ENCODE assay signal across 8 cellular contexts in the genomic region with DNA sequence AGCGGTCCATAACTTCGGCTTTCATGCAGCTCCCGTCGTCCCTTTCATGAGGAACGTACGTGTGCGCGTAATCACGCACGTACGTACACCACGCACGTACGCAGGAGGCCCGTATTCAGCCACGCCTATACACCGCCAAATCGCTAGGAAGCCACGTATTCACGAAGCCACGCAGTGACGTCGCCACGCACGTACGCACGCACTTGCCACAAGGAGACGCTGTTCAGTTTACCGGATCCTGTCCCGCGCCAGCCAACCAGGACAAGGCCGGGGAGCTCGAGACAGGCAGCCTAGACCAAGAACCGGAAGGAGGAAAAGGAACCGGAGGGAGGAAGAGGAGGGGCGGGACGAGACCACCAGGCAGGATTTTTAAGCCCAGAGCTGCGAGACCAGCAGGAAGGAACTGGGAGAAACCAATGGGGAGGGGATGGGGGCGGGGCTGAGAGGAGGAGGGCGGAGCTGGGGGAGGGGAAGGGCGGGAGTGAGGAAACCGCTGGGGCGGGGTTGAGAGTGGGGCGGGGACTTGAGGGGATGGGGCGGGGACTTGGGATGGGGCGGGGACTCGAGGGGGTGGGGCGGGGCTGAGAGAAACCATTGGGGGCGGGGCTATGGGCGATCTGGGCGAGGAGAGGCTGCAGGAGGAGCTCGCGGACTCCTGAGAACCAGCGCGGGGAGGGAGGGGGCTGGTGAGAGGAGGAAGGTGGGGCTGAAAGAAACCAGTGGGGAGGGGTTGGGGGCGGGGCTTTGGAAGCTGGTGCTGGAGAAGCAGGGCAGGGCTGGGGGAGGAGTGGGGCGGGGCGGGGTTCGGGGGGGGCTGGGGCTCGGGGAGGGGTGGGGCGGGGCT. TPM values are rescaled to one million over a fixed set of nuclear protein-coding genes. Genes with fewer than 3 reads are reported as not detected.
DNase-seq lines count a peak whose midpoint lies in the region; ATAC-seq and TF ChIP-seq lines count a peak whose summit lies in the region.

A gene (minus strand): TSS at position 65 of the 844 bp plus-strand sequence. CDS start 4,617 bp downstream, outside the sequence.

- TF ChIP-seq CTCF in GM13976 (IDR thresholded peaks at IDR 0.05; ENCODE audit: borderline replicate concordance, control extremely low read depth, extremely low read depth, insufficient read depth, missing control alignments) (peak; percentile 50), upper lobe of right lung (IDR thresholded peaks at IDR 0.05) (peak; percentile 56)

- no peaks in the 10 kb centered on the region for H3K9me3 ChIP-seq in T-helper 17 cell (ENCODE audit: control insufficient read depth, low read length, poor library complexity, severe bottlenecking)
- H3K9me3 ChIP-seq in upper lobe of right lung = no peaks in the 10 kb centered on the region

- peak within 1 kb of the TSS; percentile 57 for H3K27ac Mint-ChIP-seq in T-helper 17 cell

- H3K27ac ChIP-seq in upper lobe of right lung = peak within 1 kb of the TSS; percentile 79

- no peaks in the 10 kb centered on the region for H3K36me3 Mint-ChIP-seq in T-helper 17 cell (ENCODE audit: low read depth)

- H3K4me1 ChIP-seq in upper lobe of right lung = no peaks in the 10 kb centered on the region

- peak within 1 kb of the TSS; percentile 69 for H3K4me3 ChIP-seq in upper lobe of right lung

- H3K36me3 ChIP-seq in upper lobe of right lung = no peaks in the 10 kb centered on the region

- no peaks in the 10 kb centered on the region for H3K27me3 ChIP-seq in upper lobe of right lung

- peak; percentile 71 for ATAC-seq in HG02938 (IDR thresholded peaks at IDR 0.05; ENCODE audit: unreplicated experiment)
- peak; percentile 62 for ATAC-seq in T-helper 17 cell
- ATAC-seq in left cardiac atrium = peak; percentile 62 to 64
- peak; percentile 63 for ATAC-seq in upper lobe of right lung

- DNase-seq in GM13976 (ENCODE audit: low spot score) (peak; percentile 71), NCI-H1694 treated with DMSO at 0.1 percent for 48 hours (lab: John Stamatoyannopoulos, UW) (peak; percentile 95), T-helper 17 cell (peak; percentile 76 to 85 (median 78)), amygdala (lab: John Stamatoyannopoulos, UW) (peak; percentile 10 to 98 (median 91)), left cardiac atrium (peak; percentile 96), posterior vena cava (ENCODE audit: low spot score) (peak; percentile 99), upper lobe of right lung (peak; percentile 96)

- in situ Hi-C loops in GM13976 (cut with MboI; ENCODE audit: low sequenced_read_pairs, unreplicated experiment) = no loop called here

- peaks cover 2% of the 10 kb centered on the region for H3K4me1 Mint-ChIP-seq in T-helper 17 cell

- H3K27me3 Mint-ChIP-seq in T-helper 17 cell = no peaks in the 10 kb centered on the region

- intact Hi-C loops in left cardiac atrium (cut with DNase I) = no loop called here
- intact Hi-C loops in posterior vena cava (cut with DNase I) = no loop called here
- intact Hi-C loops in upper lobe of right lung (cut with DNase I) = no loop called here

- H3K4me3 Mint-ChIP-seq in T-helper 17 cell = peak within 1 kb of the TSS; percentile 94

RNA-seq across cellular contexts. Expression of the gene that starts here (rescaled TPM):
- total RNA-seq in T-helper 17 cell = 10 to 100 TPM; 63.9 to 68.5 TPM
- total RNA-seq in left cardiac atrium = 10 to 100 TPM; 24.2 to 25.3 TPM
- total RNA-seq in posterior vena cava = 10 to 100 TPM; 21.5 to 23.0 TPM
- total RNA-seq in upper lobe of right lung = 26.3 TPM

Comparison
In these comparisons a context has a peak if more than half of its experiments do, and no peak if none do; other contexts are left out.
1. Peak in every context shown above with its lines: DNase-seq, ATAC-seq, H3K4me3 ChIP-seq and H3K27ac ChIP-seq.